ENCODE assay signal across 32 cellular contexts in genomic region chr22:48799227-48799970, GRCh38.
"Had no signal": no experiment of that assay in that cellular context is flagged by ENCODE, and none has a peak within 500 bp of the region (broad histone marks: within the 10 kb centered on the region; RNA-seq: fewer than 3 reads in every experiment).

No MANE protein-coding gene starts in this region.

- H3K4me3 Mint-ChIP-seq: activated T-helper 1 cell treated with anti-CD3 and anti-CD28 coated beads, Interleukin-12 subunit alpha, Interleukin-12 subunit beta, Interleukin-2, Interleukin-4 antibody, amounts not matched to agents 30 ng/mL and 10 ng/mL and 1 ng/mL, durations not matched to agents 14 hours and 24 hours and 36 hours; endodermal cell; immature natural killer cell; nephron; T-helper 1 cell treated with Interleukin-12 subunit alpha and Interleukin-12 subunit beta and Interleukin-4 antibody, amounts not matched to agents 30 μg/mL and 1 μg/mL, for 36 hours had no signal

- H3K4me3 ChIP-seq: heart left ventricle, left lung, lung, right atrium auricular region, thoracic aorta had no signal

- DNase-seq: activated CD4-positive, alpha-beta T cell treated with anti-CD3 and anti-CD28 coated beads for 4 hours; activated CD4-positive, alpha-beta T cell treated with anti-CD3 and anti-CD28 coated beads, Interleukin-2, amount 50 U/mL, for 4 hours; activated gamma-delta T cell treated with Interleukin-2 at 50 U/mL for 16 hours; activated naive CD4-positive, alpha-beta T cell treated with anti-CD3 and anti-CD28 coated beads, Interleukin-2, amount 50 U/mL, for 16 hours; activated T-cell treated with anti-CD3 and anti-CD28 coated beads, Interleukin-2, amount 50 U/mL, for 1 hour; amniotic stem cell; brain microvascular endothelial cell; caudate nucleus; endodermal cell; foreskin fibroblast; heart left ventricle; hypothalamus; immature natural killer cell; left lung; stimulated activated CD4-positive, alpha-beta T cell treated with anti-CD3 and anti-CD28 coated beads, Interleukin-12 subunit alpha, Interleukin-12 subunit beta, amount 100 ng/mL, for 4 hours; stimulated activated CD4-positive, alpha-beta T cell treated with anti-CD3 and anti-CD28 coated beads, Interleukin-4, amount 100 ng/mL, for 1 hour; stimulated activated naive CD8-positive, alpha-beta T cell treated with anti-CD3 and anti-CD28 coated beads, Interleukin-15, Interleukin-2, amounts not matched to agents 100 U/mL and 50 U/mL, for 24 hours; SW 1271; T-helper 9 cell; trophoblast cell had no signal

- H3K36me3 ChIP-seq: brain microvascular endothelial cell, heart left ventricle, left lung, right atrium auricular region, thoracic aorta had no signal

- H3K4me1 ChIP-seq: heart left ventricle, left lung, parathyroid adenoma, right atrium auricular region had no signal

- FAIRE-seq: astrocyte, TTC549, urothelium cell line had no signal

- H3K36me3 Mint-ChIP-seq: immature natural killer cell had no signal

- H3K9me3 ChIP-seq: left lung, right atrium auricular region, thoracic aorta had no signal

- H3K27me3 ChIP-seq: brain microvascular endothelial cell, right atrium auricular region had no signal

- H3K27ac ChIP-seq: brain microvascular endothelial cell, heart left ventricle, left lung, parathyroid adenoma, right atrium auricular region, thoracic aorta, VCaP had no signal

- ATAC-seq: esophagus mucosa; heart left ventricle; left lung; stimulated activated naive CD8-positive, alpha-beta T cell treated with anti-CD3 and anti-CD28 coated beads, Interleukin-15, Interleukin-2, amounts not matched to agents 100 U/mL and 50 U/mL, for 24 hours had no signal

- H3K9me3 Mint-ChIP-seq: activated T-helper 1 cell treated with anti-CD3 and anti-CD28 coated beads, Interleukin-12 subunit alpha, Interleukin-12 subunit beta, Interleukin-2, Interleukin-4 antibody, amounts not matched to agents 30 ng/mL and 10 ng/mL and 1 ng/mL, durations not matched to agents 14 hours and 24 hours and 36 hours; immature natural killer cell; nephron; T-helper 1 cell treated with Interleukin-12 subunit alpha and Interleukin-12 subunit beta and Interleukin-4 antibody, amounts not matched to agents 30 μg/mL and 1 μg/mL, for 36 hours had no signal

- H3K27ac Mint-ChIP-seq: activated T-helper 1 cell treated with anti-CD3 and anti-CD28 coated beads, Interleukin-12 subunit alpha, Interleukin-12 subunit beta, Interleukin-2, Interleukin-4 antibody, amounts not matched to agents 30 ng/mL and 10 ng/mL and 1 ng/mL, durations not matched to agents 14 hours and 24 hours and 36 hours; endodermal cell; immature natural killer cell; nephron; T-helper 1 cell treated with Interleukin-12 subunit alpha and Interleukin-12 subunit beta and Interleukin-4 antibody, amounts not matched to agents 30 μg/mL and 1 μg/mL, for 36 hours had no signal

- H3K4me1 Mint-ChIP-seq: immature natural killer cell had no signal
